ENCODE assay signal across 20 cellular contexts in genomic region chr3:1677576-1678164, GRCh38.
DNase-seq lines count a peak whose midpoint lies in the region; ATAC-seq and TF ChIP-seq lines count a peak whose summit lies in the region.
"Had no signal": no experiment of that assay in that cellular context is flagged by ENCODE, and none has a peak within 500 bp of the region (broad histone marks: within the 10 kb centered on the region; RNA-seq: fewer than 3 reads in every experiment).

No MANE protein-coding gene starts in this region.

- DNase-seq in NCI-H1436 (lab: John Stamatoyannopoulos, UW): peak; percentile 45
- DNase-seq in NCI-H1436 treated with DMSO at 0.1 percent for 48 hours (lab: John Stamatoyannopoulos, UW): no peak
- DNase-seq in GM23338 (ENCODE audit: low spot score): peak; percentile 2
- DNase-seq in SK-MEL-5 (ENCODE audit: low read depth, low spot score): peak; percentile 49
- peak; percentile 42 for DNase-seq in neural progenitor cell (ENCODE audit: low spot score)
- no peak for DNase-seq in stimulated activated naive B cell treated with anti-CD40 and anti-IgM and Interleukin-4, amounts not matched to agents 10 μg/mL and 1 μg/mL and 100 μg/mL, for 72 hours
- no peak for DNase-seq in central memory CD4-positive, alpha-beta T cell
- DNase-seq in H4 (ENCODE audit: low spot score): no peak
- DNase-seq: BE2C; Caco-2; CD4-positive, CD25-positive, alpha-beta regulatory T cell; Karpas-422; NCI-H1048; NCI-H187; NCI-H524 treated with DMSO at 0.1 percent for 48 hours; SHP77 treated with DMSO at 0.1 percent for 48 hours; T-cell had no signal

- no peak overlapping the region for H3K4me3 Mint-ChIP-seq in GM23338
- no peak overlapping the region for H3K4me3 Mint-ChIP-seq in neural progenitor cell
- H3K4me3 Mint-ChIP-seq in stimulated activated naive B cell treated with anti-CD40 and anti-IgM and Interleukin-4, amounts not matched to agents 10 μg/mL and 1 μg/mL and 100 μg/mL, for 72 hours: no peak overlapping the region
- H3K4me3 Mint-ChIP-seq: CD4-positive, CD25-positive, alpha-beta regulatory T cell; IgD-negative memory B cell; T-cell had no signal

- no peaks in the 10 kb centered on the region for H3K9me2 ChIP-seq in GM23338 (ENCODE audit: insufficient read depth)

- H3K79me2 ChIP-seq in GM23338 (replicated peaks; ENCODE audit: insufficient read depth) (no peaks in the 10 kb centered on the region), neural progenitor cell (ENCODE audit: low read depth) (no peaks in the 10 kb centered on the region)

- no peaks in the 10 kb centered on the region for H3F3A ChIP-seq in GM23338 (replicated peaks; ENCODE audit: low read depth)
- no peaks in the 10 kb centered on the region for H3F3A ChIP-seq in neural progenitor cell (ENCODE audit: low read depth)

- no peak overlapping the region for H3K9ac ChIP-seq in neural progenitor cell

- H4K20me1 ChIP-seq in GM23338 (replicated peaks; ENCODE audit: insufficient read depth): no peaks in the 10 kb centered on the region
- no peaks in the 10 kb centered on the region for H4K20me1 ChIP-seq in neural progenitor cell (ENCODE audit: low read depth)

- H3K4me2 ChIP-seq in GM23338 (no peak overlapping the region), neural progenitor cell (no peak overlapping the region)

- no peak for TF ChIP-seq CTCF in GM23338 (conservative IDR thresholded peaks at IDR 0.05; ENCODE audit: low read depth in 2 of 2)
- no peak for TF ChIP-seq CTCF in neural progenitor cell (IDR thresholded peaks at IDR 0.05)

- H3K27me3 Mint-ChIP-seq in GM23338 (ENCODE audit: insufficient read depth, low read depth, poor library complexity) (no peaks in the 10 kb centered on the region), neural progenitor cell (ENCODE audit: insufficient read depth, low read depth) (peaks cover 2% of the 10 kb centered on the region)
- H3K27me3 Mint-ChIP-seq in stimulated activated naive B cell treated with anti-CD40 and anti-IgM and Interleukin-4, amounts not matched to agents 10 μg/mL and 1 μg/mL and 100 μg/mL, for 72 hours: no peaks in the 10 kb centered on the region
- H3K27me3 Mint-ChIP-seq: CD4-positive, CD25-positive, alpha-beta regulatory T cell; IgD-negative memory B cell; T-cell had no signal

- no peaks in the 10 kb centered on the region for H3K27me3 ChIP-seq in GM23338 (ENCODE audit: insufficient read depth)
- H3K27me3 ChIP-seq in neural progenitor cell: no peaks in the 10 kb centered on the region
- H3K27me3 ChIP-seq: BE2C had no signal

- H3K27ac Mint-ChIP-seq in GM23338: no peak overlapping the region
- no peak overlapping the region for H3K27ac Mint-ChIP-seq in neural progenitor cell
- no peak overlapping the region for H3K27ac Mint-ChIP-seq in stimulated activated naive B cell treated with anti-CD40 and anti-IgM and Interleukin-4, amounts not matched to agents 10 μg/mL and 1 μg/mL and 100 μg/mL, for 72 hours
- H3K27ac Mint-ChIP-seq: CD4-positive, CD25-positive, alpha-beta regulatory T cell; IgD-negative memory B cell; T-cell had no signal

- H3K9me3 Mint-ChIP-seq in GM23338: peaks cover 84% of the 10 kb centered on the region
- peaks cover 7% of the 10 kb centered on the region for H3K9me3 Mint-ChIP-seq in neural progenitor cell
- peaks cover 4 to 13% of the 10 kb centered on the region in 2 donors for H3K9me3 Mint-ChIP-seq in stimulated activated naive B cell treated with anti-CD40 and anti-IgM and Interleukin-4, amounts not matched to agents 10 μg/mL and 1 μg/mL and 100 μg/mL, for 72 hours

- H3K4me1 ChIP-seq in GM23338 (ENCODE audit: insufficient read depth) (no peaks in the 10 kb centered on the region), neural progenitor cell (peaks cover 6% of the 10 kb centered on the region)
- H3K4me1 ChIP-seq: BE2C, Caco-2, HAP-1 had no signal

- ATAC-seq in GM23338: no peak
- ATAC-seq in stimulated activated naive B cell treated with anti-CD40 and anti-IgM and Interleukin-4, amounts not matched to agents 10 μg/mL and 1 μg/mL and 100 μg/mL, for 72 hours (replicated peaks): no peak
- ATAC-seq: SK-N-SH treated with all-trans-retinoic acid at 6 μM for 48 hours, T-cell had no signal

- H3K27ac ChIP-seq in GM23338 (ENCODE audit: low read depth): no peak overlapping the region
- H3K27ac ChIP-seq in neural progenitor cell: no peak overlapping the region

- no peaks in the 10 kb centered on the region for H3K9me3 ChIP-seq in neural progenitor cell (ENCODE audit: low read depth)
- H3K9me3 ChIP-seq: BE2C, Caco-2, HAP-1 had no signal

- no peak overlapping the region for H3K4me3 ChIP-seq in GM23338
- no peak overlapping the region for H3K4me3 ChIP-seq in neural progenitor cell
- H3K4me3 ChIP-seq: HAP-1 had no signal

- H3K36me3 Mint-ChIP-seq in GM23338 (ENCODE audit: low read depth) (peaks cover 28% of the 10 kb centered on the region; the same call in 2 of the 3 replicates), neural progenitor cell (no peaks in the 10 kb centered on the region)
- H3K36me3 Mint-ChIP-seq in stimulated activated naive B cell treated with anti-CD40 and anti-IgM and Interleukin-4, amounts not matched to agents 10 μg/mL and 1 μg/mL and 100 μg/mL, for 72 hours: no peaks in the 10 kb centered on the region
- H3K36me3 Mint-ChIP-seq: CD4-positive, CD25-positive, alpha-beta regulatory T cell; T-cell had no signal

- H3K4me1 Mint-ChIP-seq in GM23338 (no peaks in the 10 kb centered on the region), neural progenitor cell (peaks cover 8% of the 10 kb centered on the region)
- no peaks in the 10 kb centered on the region for H3K4me1 Mint-ChIP-seq in stimulated activated naive B cell treated with anti-CD40 and anti-IgM and Interleukin-4, amounts not matched to agents 10 μg/mL and 1 μg/mL and 100 μg/mL, for 72 hours
- H3K4me1 Mint-ChIP-seq: CD4-positive, CD25-positive, alpha-beta regulatory T cell; IgD-negative memory B cell; T-cell had no signal

- H2AFZ ChIP-seq in GM23338 (peak overlapping the region; percentile 58; the same call in 1 of the 2 replicates), neural progenitor cell (replicated peaks) (peak overlapping the region; percentile 68)

- in situ Hi-C loops in SK-MEL-5 (cut with HindIII; ENCODE audit: low pct_unique_long_range_greater_than_20kb, low sequenced_read_pairs): no loop called here

- H3K36me3 ChIP-seq in GM23338 (ENCODE audit: insufficient read depth): no peaks in the 10 kb centered on the region
- H3K36me3 ChIP-seq in neural progenitor cell: no peaks in the 10 kb centered on the region
- H3K36me3 ChIP-seq: BE2C, HAP-1 had no signal

TF ChIP-seq in GM23338, 12 proteins besides CTCF, POLR2A, EP300 and RAD21:
- TF ChIP-seq ZNF462 (CRISPR knock-in tag; IDR thresholded peaks at IDR 0.05): no peak
- no peak for TF ChIP-seq CREB1 (CRISPR knock-in tag; IDR thresholded peaks at IDR 0.05; ENCODE audit: low read depth)

Comparison
In these comparisons a context has a peak if more than half of its experiments do, and no peak if none do; other contexts are left out.
1. DNase-seq: peak in NCI-H1436 (single experiment), GM23338 (single experiment), SK-MEL-5 (single experiment) and neural progenitor cell (single experiment); none in NCI-H1436 treated with DMSO at 0.1 percent for 48 hours (single experiment), stimulated activated naive B cell treated with anti-CD40 and anti-IgM and Interleukin-4, amounts not matched to agents 10 μg/mL and 1 μg/mL and 100 μg/mL, for 72 hours (single experiment), central memory CD4-positive, alpha-beta T cell (single experiment) and H4 (single experiment).